20 cellular contexts compared by ENCODE assay signal in genomic region chr5:2010940-2011339, GRCh38.
DNase-seq lines count a peak whose midpoint lies in the region; ATAC-seq, FAIRE-seq and TF ChIP-seq lines count a peak whose summit lies in the region.
"Had no signal": no experiment of that assay in that cellular context is flagged by ENCODE, and none has a peak within 500 bp of the region (broad histone marks: within the 10 kb centered on the region; RNA-seq: fewer than 3 reads in every experiment).

No MANE protein-coding gene starts in this region.

- no peak for TF ChIP-seq CTCF in bronchial epithelial cell (IDR thresholded peaks at IDR 0.05; ENCODE audit: insufficient read depth, low read length, severe bottlenecking)
- TF ChIP-seq CTCF in neural crest cell (conservative IDR thresholded peaks at IDR 0.05), result no peak
- TF ChIP-seq CTCF in vagina (IDR thresholded peaks at IDR 0.05), result no peak
- TF ChIP-seq CTCF in psoas muscle (IDR thresholded peaks at IDR 0.05), result no peak
- no peak for TF ChIP-seq CTCF in right lobe of liver (IDR thresholded peaks at IDR 0.05)

- H3K27me3 Mint-ChIP-seq in neural crest cell (ENCODE audit: low read depth), result no peaks in the 10 kb centered on the region

- H3K27ac Mint-ChIP-seq in neural crest cell (ENCODE audit: unreplicated experiment), result peak overlapping the region; percentile 68
- H3K27ac Mint-ChIP-seq: CD4-positive, CD25-positive, alpha-beta regulatory T cell; CD8-positive, alpha-beta memory T cell had no signal

- H3K27ac ChIP-seq in vagina, result no peak overlapping the region
- no peak overlapping the region for H3K27ac ChIP-seq in psoas muscle
- no peak overlapping the region for H3K27ac ChIP-seq in right lobe of liver
- H3K27ac ChIP-seq: HL-60 had no signal

- DNase-seq in cardiac septum (ENCODE audit: low spot score) (peak; percentile 35), left ventricle myocardium superior (no peak), bronchial epithelial cell (ENCODE audit: low read depth) (no peak), neural crest cell (ENCODE audit: low read depth, low spot score) (no peak), vagina (ENCODE audit: extremely low spot score in 2 of 2) (peak; percentile 49 to 56), psoas muscle (no peak), right lobe of liver (no peak)
- DNase-seq: BE2C; C1 segment of cervical spinal cord; CD4-positive, CD25-positive, alpha-beta regulatory T cell; CD8-positive, alpha-beta memory T cell; COR-L47; DMS 273 treated with DMSO at 0.1 percent for 48 hours; DMS53; DND-41; EL had no signal

- H3K4me1 ChIP-seq in vagina (peaks cover 26% of the 10 kb centered on the region), psoas muscle (no peaks in the 10 kb centered on the region), right lobe of liver (no peaks in the 10 kb centered on the region)
- H3K4me1 ChIP-seq: BE2C, HAP-1 had no signal

- ATAC-seq in left ventricle myocardium superior (no peak), psoas muscle (no peak), right lobe of liver (no peak)

- intact Hi-C loops in cardiac septum (cut with DNase I), result loop anchor here (5.0 kb wide), 1 partner anchor 64 kb away; no protein-coding TSS in a partner anchor
- intact Hi-C loops in left ventricle myocardium superior (cut with micrococcal nuclease), result no loop called here
- intact Hi-C loops in vagina (cut with DNase I), result no loop called here
- intact Hi-C loops in psoas muscle (cut with DNase I), result no loop called here
- intact Hi-C loops in right lobe of liver (cut with DNase I), result loop anchor here in 1 of 2 donors (10.0 kb wide), 1 partner anchor 246 kb away; no protein-coding TSS in a partner anchor

- H3K36me3 Mint-ChIP-seq in neural crest cell (ENCODE audit: low read depth), result no peaks in the 10 kb centered on the region
- H3K36me3 Mint-ChIP-seq: CD4-positive, CD25-positive, alpha-beta regulatory T cell; CD8-positive, alpha-beta memory T cell had no signal

- TF ChIP-seq POLR2A in vagina (IDR thresholded peaks at IDR 0.05), result no peak
- TF ChIP-seq POLR2A in right lobe of liver (IDR thresholded peaks at IDR 0.05), result no peak

- H3K9me3 Mint-ChIP-seq in neural crest cell, result no peaks in the 10 kb centered on the region
- H3K9me3 Mint-ChIP-seq: CD4-positive, CD25-positive, alpha-beta regulatory T cell; CD8-positive, alpha-beta memory T cell had no signal

- H3K27me3 ChIP-seq in bronchial epithelial cell (ENCODE audit: control insufficient read depth, insufficient read depth, low read length), result no peaks in the 10 kb centered on the region
- H3K27me3 ChIP-seq in vagina, result no peaks in the 10 kb centered on the region
- H3K27me3 ChIP-seq in psoas muscle (ENCODE audit: insufficient read depth in 3 of 3, low read length in 2 of 3), result peaks cover 2 to 30% (median 3%) of the 10 kb centered on the region in 3 donors
- H3K27me3 ChIP-seq in right lobe of liver, result no peaks in the 10 kb centered on the region

- H3K4me1 Mint-ChIP-seq in neural crest cell, result peaks cover 11% of the 10 kb centered on the region
- H3K4me1 Mint-ChIP-seq: CD4-positive, CD25-positive, alpha-beta regulatory T cell; CD8-positive, alpha-beta memory T cell had no signal

- H3K4me3 ChIP-seq in bronchial epithelial cell (ENCODE audit: low read depth, low read length), result no peak overlapping the region
- H3K4me3 ChIP-seq in vagina, result no peak overlapping the region
- no peak overlapping the region for H3K4me3 ChIP-seq in psoas muscle
- no peak overlapping the region for H3K4me3 ChIP-seq in right lobe of liver
- H3K4me3 ChIP-seq: HAP-1 had no signal

- H3K9me3 ChIP-seq in vagina (no peaks in the 10 kb centered on the region), psoas muscle (no peaks in the 10 kb centered on the region), right lobe of liver (no peaks in the 10 kb centered on the region)
- H3K9me3 ChIP-seq: BE2C, HAP-1 had no signal

- H3K36me3 ChIP-seq in bronchial epithelial cell (ENCODE audit: control insufficient read depth, insufficient read depth, low read length) (no peaks in the 10 kb centered on the region), vagina (no peaks in the 10 kb centered on the region), psoas muscle (ENCODE audit: insufficient read depth in 1 of 2, low read depth in 1 of 2) (no peaks in the 10 kb centered on the region), right lobe of liver (no peaks in the 10 kb centered on the region)
- H3K36me3 ChIP-seq: BE2C, HAP-1 had no signal

- FAIRE-seq in bronchial epithelial cell (lab: Jason Lieb, UNC), result peak; percentile 52
- FAIRE-seq: GM12891, GM19239 had no signal

- 77 to 91% (median 86%) methylated on average over 3 of the region's 3 CpGs for WGBS in psoas muscle, 3 donors
- WGBS in right lobe of liver (ENCODE audit: insufficient coverage, low coverage, low lambda C conversion rate, missing lambda C conversion rate), result 30% methylated on average over 3 of the region's 3 CpGs

- no peak overlapping the region for H3K4me3 Mint-ChIP-seq in neural crest cell
- H3K4me3 Mint-ChIP-seq: CD4-positive, CD25-positive, alpha-beta regulatory T cell; CD8-positive, alpha-beta memory T cell had no signal

Comparison
In these comparisons a context has a peak if more than half of its experiments do, and no peak if none do; other contexts are left out.
1. DNase-seq: peak in cardiac septum (single experiment) and vagina (2 of 2); none in left ventricle myocardium superior (single experiment), bronchial epithelial cell (single experiment), neural crest cell (single experiment), psoas muscle (0 of 2) and right lobe of liver (0 of 3).